18 cellular contexts compared by ENCODE assay signal in genomic region chr2:44110444-44110843, GRCh38. TPM values are rescaled to one million over a fixed set of nuclear protein-coding genes. Genes with fewer than 3 reads are reported as not detected.
DNase-seq lines count a peak whose midpoint lies in the region; ATAC-seq, FAIRE-seq and TF ChIP-seq lines count a peak whose summit lies in the region.
"Had no signal": no experiment of that assay in that cellular context is flagged by ENCODE, and none has a peak within 500 bp of the region (broad histone marks: within the 10 kb centered on the region; RNA-seq: fewer than 3 reads in every experiment).

No MANE protein-coding gene starts in this region.

- H3K4me2 ChIP-seq in K562 (ENCODE audit: insufficient read depth, low read length) (no peak overlapping the region), osteoblast (ENCODE audit: insufficient read depth, low read length) (no peak overlapping the region)
- H3K4me2 ChIP-seq: A549 had no signal

- H3K4me1 ChIP-seq in K562 (replicated peaks in 1 of 2; ENCODE audit: control insufficient read depth in 2 of 2, insufficient read depth in 2 of 2, low read length in 2 of 2) (no peaks in the 10 kb centered on the region), osteoblast (ENCODE audit: insufficient read depth, low read length) (no peaks in the 10 kb centered on the region), tibial artery (no peaks in the 10 kb centered on the region)
- H3K4me1 ChIP-seq: A549, BE2C had no signal

- 3% methylated on average over 2 of the region's 2 CpGs for WGBS in K562 (ENCODE audit: insufficient coverage, low coverage, missing lambda C conversion rate)

- H3K4me3 ChIP-seq in K562: no peak overlapping the region
- no peak overlapping the region for H3K4me3 ChIP-seq in osteoblast (ENCODE audit: insufficient read depth, low read length)
- H3K4me3 ChIP-seq in tibial artery: no peak overlapping the region
- H3K4me3 ChIP-seq: A549 had no signal

- no peak for TF ChIP-seq RAD21 in K562 (CRISPR knock-in tag; conservative IDR thresholded peaks at IDR 0.05 in 1 of 2, IDR thresholded peaks at IDR 0.05 in 1 of 2)

- H3K27ac ChIP-seq in K562 (ENCODE audit: extremely low read depth, low read depth, low read length) (no peak overlapping the region), osteoblast (ENCODE audit: low read depth, low read length) (no peak overlapping the region), tibial artery (no peak overlapping the region)
- H3K27ac ChIP-seq: A549, C4-2B had no signal

- H3K36me3 ChIP-seq in K562 (ENCODE audit: control insufficient read depth, insufficient read depth, low read length) (no peaks in the 10 kb centered on the region), osteoblast (ENCODE audit: insufficient read depth, low read length) (no peaks in the 10 kb centered on the region), tibial artery (no peaks in the 10 kb centered on the region)
- H3K36me3 ChIP-seq: BE2C had no signal

- peak; percentile 44 for FAIRE-seq in K562 (lab: Jason Lieb, UNC)
- FAIRE-seq: A549, D721Med, G401.6, GM12891 had no signal

- H3K9me3 ChIP-seq in K562 (replicated peaks; ENCODE audit: control insufficient read depth, insufficient read depth, low read depth, low read length) (no peaks in the 10 kb centered on the region), osteoblast (ENCODE audit: low read depth, low read length) (no peaks in the 10 kb centered on the region), tibial artery (no peaks in the 10 kb centered on the region)
- H3K9me3 ChIP-seq: A549, BE2C had no signal

- no peak overlapping the region for H3K9ac ChIP-seq in K562 (ENCODE audit: insufficient read depth in 1 of 2, low read depth in 2 of 2, low read length in 2 of 2)

- DNase-seq in NCI-H226: peak; percentile 21
- DNase-seq in K562 (ENCODE audit: extremely low read depth in 1 of 4, low spot score in 3 of 4): no peak
- peak; percentile 35 for DNase-seq in osteoblast (ENCODE audit: insufficient read length, low spot score, missing footprints)
- no peak for DNase-seq in tibial artery
- DNase-seq in NCI-H526 treated with DMSO at 0.1 percent for 48 hours (lab: John Stamatoyannopoulos, UW): no peak
- DNase-seq in posterior vena cava (ENCODE audit: low spot score): no peak
- DNase-seq: BE2C; CD4-positive, alpha-beta memory T cell; DMS153; DMS79 treated with DMSO at 0.1 percent for 48 hours; EL; HCEC 1CT; HFFc6 had no signal

- in situ Hi-C loops in K562 (cut with MboI): no loop called here

- H3K79me2 ChIP-seq in K562 (ENCODE audit: control insufficient read depth, insufficient read depth, low read length): no peaks in the 10 kb centered on the region
- no peaks in the 10 kb centered on the region for H3K79me2 ChIP-seq in osteoblast (ENCODE audit: insufficient read depth, low read length)

- no TSS peak for BruUV-seq in K562 (replicated peaks; lab: Mats Ljungman, UMichigan)

- POLR2A ChIA-PET in K562 (lab: Yijun Ruan, JAX): interaction anchor here (0.9 kb wide), 1 partner anchor 9 kb away, joined by 4 read pairs; no protein-coding TSS in a partner anchor

- H3K9me1 ChIP-seq in K562 (ENCODE audit: control insufficient read depth, insufficient read depth, low read length): no peaks in the 10 kb centered on the region

- ATAC-seq in K562: no peak
- ATAC-seq: A549 had no signal

- TF ChIP-seq POLR2A in K562 (conservative IDR thresholded peaks at IDR 0.05): no peak

- H2AFZ ChIP-seq in K562 (ENCODE audit: low read depth, low read length) (no peak overlapping the region), osteoblast (ENCODE audit: low read length) (no peak overlapping the region)

- TF ChIP-seq EP300 in K562 (IDR thresholded peaks at IDR 0.05; ENCODE audit: low read length): no peak

- CTCF ChIA-PET in K562 (lab: Yijun Ruan, JAX; ENCODE audit: low intra/inter-chr PET ratio): no interaction called here

- H4K20me1 ChIP-seq in K562 (replicated peaks; ENCODE audit: control insufficient read depth, insufficient read depth, low read length) (no peaks in the 10 kb centered on the region), osteoblast (ENCODE audit: insufficient read depth, low read length) (no peaks in the 10 kb centered on the region)

- no peak for TF ChIP-seq CTCF in K562 (IDR thresholded peaks at IDR 0.05 in 2 of 3, conservative IDR thresholded peaks at IDR 0.05 in 1 of 3; ENCODE audit: insufficient read depth in 2 of 3, low read depth in 1 of 3, low read length in 3 of 3)
- TF ChIP-seq CTCF in osteoblast (IDR thresholded peaks at IDR 0.05; ENCODE audit: extremely low read depth, low read depth, low read length): no peak
- no peak for TF ChIP-seq CTCF in tibial artery (IDR thresholded peaks at IDR 0.05)

- peaks cover 3 to 23% of the 10 kb centered on the region in 2 experiments; a peak in 1 of 5 replicates for H3K27me3 ChIP-seq in K562 (ENCODE audit: control insufficient read depth in 2 of 2, insufficient read depth in 2 of 2, low read length in 2 of 2)
- no peaks in the 10 kb centered on the region for H3K27me3 ChIP-seq in osteoblast (ENCODE audit: insufficient read depth, low read length)
- H3K27me3 ChIP-seq in tibial artery: no peaks in the 10 kb centered on the region
- H3K27me3 ChIP-seq: BE2C had no signal

- intact Hi-C loops in K562 (cut with micrococcal nuclease): no loop called here
- intact Hi-C loops in tibial artery (cut with DNase I; ENCODE audit: low total_unique reads): no loop called here
- intact Hi-C loops in posterior vena cava (cut with DNase I): no loop called here

TF ChIP-seq in K562, 482 proteins besides CTCF, POLR2A, EP300 and RAD21:
- TF ChIP-seq CEBPG (CRISPR knock-in tag; IDR thresholded peaks at IDR 0.05) (no peak), CEBPG (tag; conservative IDR thresholded peaks at IDR 0.05 in 1 of 2, IDR thresholded peaks at IDR 0.05 in 1 of 2) (peak in 1 of 2 experiments; percentile 44; a peak in 2 of 4 replicates), POLR2AphosphoS5 (IDR thresholded peaks at IDR 0.05; ENCODE audit: control insufficient read depth, insufficient read depth, low read depth, low read length) (no peak)

RNA-seq across cellular contexts. Expression of gene PPM1B, which starts 58.2 kb away (rescaled TPM):
- 34.0 and 96.0 TPM in 2 replicates for total RNA-seq in K562 (2011; cell fraction: chromatin; rRNA removed; ENCODE audit: low replicate concordance)
- 13.5 and 20.7 TPM in 2 replicates for total RNA-seq in K562 (2011; cell fraction: nucleolus; rRNA removed)
- total RNA-seq in K562 (2011; cell fraction: nucleoplasm; rRNA removed): 48.2 and 84.6 TPM in 2 replicates
- total RNA-seq in K562 (2014; rRNA removed) (10.4 and 21.6 TPM in 2 replicates), K562 (2014; rRNA removed; fragmentation: Illumina TruSeq; extraction: Trizol) (33.3 and 36.4 TPM in 2 replicates), K562 (2015; rRNA removed; fragmentation: Illumina TruSeq; extraction: Trizol) (28.5 and 30.6 TPM in 2 replicates), K562 (2021) (28.6 and 29.2 TPM in 2 replicates), osteoblast (31.5 TPM in 2 replicates), posterior vena cava (10 to 100 TPM; 38.3 to 45.0 TPM)
- polyA plus RNA-seq in K562 (2011; rRNA removed) (40.1 and 44.0 TPM in 2 replicates), K562 (2014; fragmentation: Illumina TruSeq; extraction: Trizol) (28.1 and 36.5 TPM in 2 replicates), K562 (2014; fragmentation: Nextera tagmentation; extraction: Ambion mirVana) (1 to 10 TPM; 8.9 to 9.8 TPM), K562 (2014; rRNA removed) (16.8 and 17.0 TPM in 2 replicates)
- polyA plus RNA-seq in K562 (2011; cell fraction: cytosol; rRNA removed): 9.2 and 14.9 TPM in 2 replicates
- polyA plus RNA-seq in K562 (2011; cell fraction: nucleus; rRNA removed): 13.6 and 23.6 TPM in 2 replicates
- 22.6 and 26.1 TPM in 2 replicates for polyA plus RNA-seq in K562 (2012)
- polyA minus RNA-seq in K562 (2011; rRNA and poly(A)+ RNA removed): 89.2 and 101 TPM in 2 replicates
- 27.7 and 29.9 TPM in 2 replicates for polyA minus RNA-seq in K562 (2011; cell fraction: cytosol; rRNA and poly(A)+ RNA removed)
- 16.2 and 37.7 TPM in 2 replicates for polyA minus RNA-seq in K562 (2011; cell fraction: nucleus; rRNA and poly(A)+ RNA removed)

Comparison
In these comparisons a context has a peak if more than half of its experiments do, and no peak if none do; other contexts are left out.
1. DNase-seq: peak in NCI-H226 (single experiment) and osteoblast (single experiment); none in K562 (0 of 4), tibial artery (0 of 2), NCI-H526 treated with DMSO at 0.1 percent for 48 hours (single experiment) and posterior vena cava (single experiment).